9 cellular contexts compared by ENCODE assay signal in genomic region chr3:39809995-39810595, GRCh38. TPM values are rescaled to one million over a fixed set of nuclear protein-coding genes. Genes with fewer than 3 reads are reported as not detected.
DNase-seq lines count a peak whose midpoint lies in the region; ATAC-seq and TF ChIP-seq lines count a peak whose summit lies in the region.
"Had no signal": no experiment of that assay in that cellular context is flagged by ENCODE, and none has a peak within 500 bp of the region (broad histone marks: within the 10 kb centered on the region; RNA-seq: fewer than 3 reads in every experiment).

No MANE protein-coding gene starts in this region.

- H3K9me2 ChIP-seq in Karpas-422 (replicated peaks; ENCODE audit: insufficient read depth, low read length) (no peaks in the 10 kb centered on the region), PC-9 (ENCODE audit: insufficient read depth) (no peaks in the 10 kb centered on the region)

- H3K9ac ChIP-seq in Karpas-422 (ENCODE audit: low read length), result peak overlapping the region; percentile 93

- H3K4me3 ChIP-seq in Karpas-422 (ENCODE audit: low read length) (peak overlapping the region; percentile 72), PC-9 (no peak overlapping the region)

- no peaks in the 10 kb centered on the region for H3K9me3 Mint-ChIP-seq in endothelial cell (ENCODE audit: unreplicated experiment)
- no peaks in the 10 kb centered on the region for H3K9me3 Mint-ChIP-seq in natural killer cell treated with Interleukin-12 subunit alpha and Interleukin-12 subunit beta and Interleukin-15 and Interleukin-18, amount 100 ng/mL, for 72 hours

- ATAC-seq in GM19023 (IDR thresholded peaks at IDR 0.05; ENCODE audit: unreplicated experiment), result peak; percentile 22
- no peak for ATAC-seq in natural killer cell treated with Interleukin-12 subunit alpha and Interleukin-12 subunit beta and Interleukin-15 and Interleukin-18, amount 100 ng/mL, for 72 hours

- intact Hi-C loops in PC-9 (cut with micrococcal nuclease; ENCODE audit: unreplicated experiment), result no loop called here

- peaks cover 6% of the 10 kb centered on the region for H3K36me3 Mint-ChIP-seq in endothelial cell (ENCODE audit: low read depth, unreplicated experiment)
- peaks cover 10% of the 10 kb centered on the region for H3K36me3 Mint-ChIP-seq in natural killer cell treated with Interleukin-12 subunit alpha and Interleukin-12 subunit beta and Interleukin-15 and Interleukin-18, amount 100 ng/mL, for 72 hours

- TF ChIP-seq CTCF in endothelial cell (IDR thresholded peaks at IDR 0.05; ENCODE audit: unreplicated experiment), result no peak
- TF ChIP-seq CTCF in PC-9 (conservative IDR thresholded peaks at IDR 0.05), result no peak

- H3K27ac ChIP-seq in Karpas-422 (ENCODE audit: low read length) (peak overlapping the region; percentile 81), PC-9 (no peak overlapping the region)

- H4K20me1 ChIP-seq in Karpas-422 (ENCODE audit: insufficient read depth, low read depth, low read length) (peaks cover 8% of the 10 kb centered on the region; the same call in 1 of the 2 replicates), PC-9 (ENCODE audit: insufficient read depth) (no peaks in the 10 kb centered on the region)

- H3K27me3 ChIP-seq in Karpas-422 (ENCODE audit: low read length) (no peaks in the 10 kb centered on the region), PC-9 (ENCODE audit: insufficient read depth, low read depth) (0 out of 2 replicates have a peak, but pooled peaks cover 3% of the 10 kb centered on the region)

- peak; percentile 76 for DNase-seq in Karpas-422
- peak; percentile 14 for DNase-seq in endothelial cell (ENCODE audit: low spot score)
- DNase-seq in natural killer cell treated with Interleukin-12 subunit alpha and Interleukin-12 subunit beta and Interleukin-15 and Interleukin-18, amount 100 ng/mL, for 72 hours (ENCODE audit: low spot score), result no peak
- DNase-seq in RKO (ENCODE audit: low spot score), result no peak
- no peak for DNase-seq in PC-9
- DNase-seq in SHP77 treated with DMSO at 0.1 percent for 48 hours (lab: John Stamatoyannopoulos, UW), result no peak
- DNase-seq in HUDEP-2 (lab: John Stamatoyannopoulos, UW; ENCODE audit: unreplicated experiment in 76 of 76), result no peak

- CTCF ChIA-PET in PC-9 (lab: Charles Lee), result no interaction called here

- H3K36me3 ChIP-seq in Karpas-422 (ENCODE audit: insufficient read depth, low read length) (peaks cover 17% of the 10 kb centered on the region), PC-9 (ENCODE audit: low read depth) (no peaks in the 10 kb centered on the region)

- H3K4me2 ChIP-seq in Karpas-422 (ENCODE audit: low read depth, low read length, poor library complexity, severe bottlenecking), result peak overlapping the region; percentile 99
- H3K4me2 ChIP-seq in PC-9, result no peak overlapping the region

- H3K27me3 Mint-ChIP-seq in endothelial cell (ENCODE audit: unreplicated experiment), result peaks cover 11% of the 10 kb centered on the region
- peaks cover 49 to 59% of the 10 kb centered on the region in 2 donors for H3K27me3 Mint-ChIP-seq in natural killer cell treated with Interleukin-12 subunit alpha and Interleukin-12 subunit beta and Interleukin-15 and Interleukin-18, amount 100 ng/mL, for 72 hours

- H3K9me3 ChIP-seq in Karpas-422 (ENCODE audit: low read length) (no peaks in the 10 kb centered on the region), PC-9 (ENCODE audit: insufficient read depth, low read depth) (no peaks in the 10 kb centered on the region)

- POLR2A ChIA-PET in PC-9 (lab: Charles Lee; ENCODE audit: unreplicated experiment), result no interaction called here

- BruUV-seq in PC-9 (replicated peaks; lab: Mats Ljungman, UMichigan), result no TSS peak

- H3F3A ChIP-seq in PC-9 (ENCODE audit: insufficient read depth, low read depth), result no peaks in the 10 kb centered on the region

- H3K4me1 Mint-ChIP-seq in endothelial cell (ENCODE audit: unreplicated experiment), result peaks cover 27% of the 10 kb centered on the region
- peaks cover 10 to 14% of the 10 kb centered on the region in 2 donors for H3K4me1 Mint-ChIP-seq in natural killer cell treated with Interleukin-12 subunit alpha and Interleukin-12 subunit beta and Interleukin-15 and Interleukin-18, amount 100 ng/mL, for 72 hours (ENCODE audit: low read depth in 2 of 2)

- H2AFZ ChIP-seq in Karpas-422 (ENCODE audit: low read length) (peak overlapping the region; percentile 46; the same call in 1 of the 2 replicates), PC-9 (no peak overlapping the region)

- H3K27ac Mint-ChIP-seq in endothelial cell (ENCODE audit: unreplicated experiment), result no peak overlapping the region
- no peak overlapping the region for H3K27ac Mint-ChIP-seq in natural killer cell treated with Interleukin-12 subunit alpha and Interleukin-12 subunit beta and Interleukin-15 and Interleukin-18, amount 100 ng/mL, for 72 hours

- H3K79me2 ChIP-seq in Karpas-422 (ENCODE audit: low read length), result peaks cover 54% of the 10 kb centered on the region
- H3K79me2 ChIP-seq in PC-9 (ENCODE audit: low read depth), result no peaks in the 10 kb centered on the region

- peak overlapping the region; percentile 91 for H3K4me3 Mint-ChIP-seq in endothelial cell (ENCODE audit: unreplicated experiment)
- H3K4me3 Mint-ChIP-seq in natural killer cell treated with Interleukin-12 subunit alpha and Interleukin-12 subunit beta and Interleukin-15 and Interleukin-18, amount 100 ng/mL, for 72 hours, result peak overlapping the region; percentile 48

- H3K4me1 ChIP-seq in Karpas-422 (ENCODE audit: low read length) (peaks cover 68% of the 10 kb centered on the region), PC-9 (replicated peaks; ENCODE audit: insufficient read depth) (no peaks in the 10 kb centered on the region)

RNA-seq across cellular contexts. Expression of gene MYRIP, which starts 0.7 kb away (rescaled TPM):
- total RNA-seq in Karpas-422 (2014; rRNA removed; shearing (Covaris generic); ENCODE audit: low replicate concordance), result 19.0 and 36.1 TPM in 2 replicates
- total RNA-seq in endothelial cell (ENCODE audit: unreplicated experiment) (0.49 TPM), PC-9 (2021) (not detected in 2 replicates)
- not detected for total RNA-seq in natural killer cell treated with Interleukin-12 subunit alpha and Interleukin-12 subunit beta and Interleukin-15 and Interleukin-18, amount 100 ng/mL, for 72 hours
- total RNA-seq: RPMI7951 had no signal

Comparison
In these comparisons a context has a peak if more than half of its experiments do, and no peak if none do; other contexts are left out.
1. DNase-seq: peak in Karpas-422 (single experiment) and endothelial cell (single experiment); none in natural killer cell treated with Interleukin-12 subunit alpha and Interleukin-12 subunit beta and Interleukin-15 and Interleukin-18, amount 100 ng/mL, for 72 hours (single experiment), RKO (single experiment), PC-9 (0 of 2), SHP77 treated with DMSO at 0.1 percent for 48 hours (single experiment) and HUDEP-2 (0 of 76).
2. RNA of gene MYRIP, which starts 0.7 kb away (total RNA-seq): 19.0 to 36.1 TPM in Karpas-422; 0.49 TPM in endothelial cell (single experiment), not detected in PC-9 and not detected in natural killer cell treated with Interleukin-12 subunit alpha and Interleukin-12 subunit beta and Interleukin-15 and Interleukin-18, amount 100 ng/mL, for 72 hours; every median in the first group is over 10 times any median in the second.